Comparison of ENCODE assay signal across 8 cellular contexts in the genomic region with DNA sequence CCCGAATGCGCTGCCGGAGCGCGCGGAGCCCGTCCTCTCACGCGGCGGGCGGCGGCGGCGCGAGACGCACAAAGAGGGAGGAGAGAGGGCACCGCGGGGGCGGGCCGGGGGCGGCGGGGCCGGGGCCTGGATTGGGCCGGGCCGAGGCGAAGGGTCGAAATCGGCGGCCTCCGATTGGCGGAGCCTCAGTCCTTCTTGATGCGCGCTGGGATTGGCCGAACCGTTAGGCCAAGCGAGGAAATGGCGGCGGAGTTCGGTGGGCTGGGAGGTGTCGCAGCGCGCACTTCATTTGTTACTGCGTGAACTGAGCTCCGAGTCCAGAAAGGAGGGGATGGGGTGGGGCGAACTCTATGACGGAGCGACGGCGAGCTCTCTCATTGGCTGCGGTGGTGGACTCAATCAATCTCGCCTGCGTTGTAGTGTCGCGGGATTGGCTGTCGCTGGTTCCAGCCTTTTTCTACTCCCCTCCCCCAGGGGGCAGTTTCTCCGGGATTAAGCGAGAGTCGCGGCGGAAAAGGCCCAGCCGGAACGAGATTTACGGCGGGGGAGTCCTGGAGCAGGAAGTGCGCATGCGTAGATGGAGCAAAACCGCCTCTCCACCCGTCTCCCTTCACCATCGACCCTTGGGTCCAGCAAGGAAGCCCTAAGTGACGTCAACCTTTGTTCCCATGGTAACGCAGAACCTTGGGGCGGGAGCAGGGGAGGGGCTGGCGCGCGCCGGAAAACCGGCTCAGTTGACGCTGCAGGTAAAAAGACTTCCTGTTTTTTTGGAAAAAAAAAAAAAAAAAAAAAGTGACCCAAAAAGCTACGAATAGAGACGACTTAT. TPM values are rescaled to one million over a fixed set of nuclear protein-coding genes. Genes with fewer than 3 reads are reported as not detected.
DNase-seq lines count a peak whose midpoint lies in the region; ATAC-seq and TF ChIP-seq lines count a peak whose summit lies in the region.

A gene with protein sequence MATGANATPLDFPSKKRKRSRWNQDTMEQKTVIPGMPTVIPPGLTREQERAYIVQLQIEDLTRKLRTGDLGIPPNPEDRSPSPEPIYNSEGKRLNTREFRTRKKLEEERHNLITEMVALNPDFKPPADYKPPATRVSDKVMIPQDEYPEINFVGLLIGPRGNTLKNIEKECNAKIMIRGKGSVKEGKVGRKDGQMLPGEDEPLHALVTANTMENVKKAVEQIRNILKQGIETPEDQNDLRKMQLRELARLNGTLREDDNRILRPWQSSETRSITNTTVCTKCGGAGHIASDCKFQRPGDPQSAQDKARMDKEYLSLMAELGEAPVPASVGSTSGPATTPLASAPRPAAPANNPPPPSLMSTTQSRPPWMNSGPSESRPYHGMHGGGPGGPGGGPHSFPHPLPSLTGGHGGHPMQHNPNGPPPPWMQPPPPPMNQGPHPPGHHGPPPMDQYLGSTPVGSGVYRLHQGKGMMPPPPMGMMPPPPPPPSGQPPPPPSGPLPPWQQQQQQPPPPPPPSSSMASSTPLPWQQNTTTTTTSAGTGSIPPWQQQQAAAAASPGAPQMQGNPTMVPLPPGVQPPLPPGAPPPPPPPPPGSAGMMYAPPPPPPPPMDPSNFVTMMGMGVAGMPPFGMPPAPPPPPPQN (minus strand): TSS at position 70 of the 826 bp plus-strand sequence. CDS start 150 bp downstream, outside the sequence.

- H2AFZ ChIP-seq in GM23338 (no peak within 1 kb of the TSS), fibroblast of lung (ENCODE audit: low read length) (peak within 1 kb of the TSS; percentile 57)

- no peaks in the 10 kb centered on the region; the same call in 2 of the 3 replicates for H3K9me3 Mint-ChIP-seq in GM23338
- peaks cover 0 to 17% (median 0%) of the 10 kb centered on the region in 11 donors for H3K9me3 Mint-ChIP-seq in naive thymus-derived CD4-positive, alpha-beta T cell
- no peaks in the 10 kb centered on the region for H3K9me3 Mint-ChIP-seq in stimulated activated naive B cell treated with anti-CD40 and anti-IgM and Interleukin-4, amounts not matched to agents 10 μg/mL and 1 μg/mL and 100 μg/mL, for 72 hours

- no peaks in the 10 kb centered on the region for H3K9me2 ChIP-seq in GM23338 (ENCODE audit: insufficient read depth)

- peaks cover 17% of the 10 kb centered on the region for H3K27me3 Mint-ChIP-seq in GM23338 (ENCODE audit: insufficient read depth, low read depth, poor library complexity)
- peaks cover 0 to 5% (median 0%) of the 10 kb centered on the region in 5 donors for H3K27me3 Mint-ChIP-seq in naive thymus-derived CD4-positive, alpha-beta T cell
- no peaks in the 10 kb centered on the region for H3K27me3 Mint-ChIP-seq in stimulated activated naive B cell treated with anti-CD40 and anti-IgM and Interleukin-4, amounts not matched to agents 10 μg/mL and 1 μg/mL and 100 μg/mL, for 72 hours

- peak within 1 kb of the TSS; percentile 94 for H3K4me3 Mint-ChIP-seq in GM23338
- H3K4me3 Mint-ChIP-seq in naive thymus-derived CD4-positive, alpha-beta T cell = peak within 1 kb of the TSS; percentile 90 to 97 (median 94)
- H3K4me3 Mint-ChIP-seq in stimulated activated naive B cell treated with anti-CD40 and anti-IgM and Interleukin-4, amounts not matched to agents 10 μg/mL and 1 μg/mL and 100 μg/mL, for 72 hours = peak within 1 kb of the TSS; percentile 93 to 94

- H4K20me1 ChIP-seq in GM23338 (replicated peaks; ENCODE audit: insufficient read depth) = peaks cover 36% of the 10 kb centered on the region
- peaks cover 2% of the 10 kb centered on the region for H4K20me1 ChIP-seq in fibroblast of lung (ENCODE audit: control insufficient read depth, extremely low read depth, insufficient read depth, low read length)

- peaks cover 12% of the 10 kb centered on the region for H3K4me1 ChIP-seq in GM23338 (ENCODE audit: insufficient read depth)
- peaks cover 10% of the 10 kb centered on the region for H3K4me1 ChIP-seq in fibroblast of lung (ENCODE audit: control insufficient read depth, extremely low read depth, insufficient read depth, low read length)
- peaks cover 48 to 52% of the 10 kb centered on the region in 2 donors for H3K4me1 ChIP-seq in naive thymus-derived CD4-positive, alpha-beta T cell (ENCODE audit: control insufficient read depth in 2 of 2, insufficient read depth in 2 of 2, low read length in 2 of 2)

- H3K79me2 ChIP-seq in GM23338 (replicated peaks; ENCODE audit: insufficient read depth) = peaks cover 47% of the 10 kb centered on the region
- H3K79me2 ChIP-seq in fibroblast of lung (ENCODE audit: control insufficient read depth, insufficient read depth, low read length) = peaks cover 37% of the 10 kb centered on the region

- peak within 1 kb of the TSS; percentile 99 for H3K27ac Mint-ChIP-seq in GM23338
- peak within 1 kb of the TSS; percentile 98 to 100 (median 99) for H3K27ac Mint-ChIP-seq in naive thymus-derived CD4-positive, alpha-beta T cell
- H3K27ac Mint-ChIP-seq in stimulated activated naive B cell treated with anti-CD40 and anti-IgM and Interleukin-4, amounts not matched to agents 10 μg/mL and 1 μg/mL and 100 μg/mL, for 72 hours = peak within 1 kb of the TSS; percentile 99

- intact Hi-C loops in naive thymus-derived CD4-positive, alpha-beta T cell (cut with micrococcal nuclease) = loop anchor here (1.0 to 10.0 kb wide), 18 partner anchors 9 to 792 kb away; partner anchors contain the start of genes ATG2A (in 2 of the 2), EHD1 (in 2 of the 2), MAP4K2 (in 2 of the 2) and MEN1 (in 2 of the 2)

- H3K36me3 Mint-ChIP-seq in GM23338 (ENCODE audit: low read depth) = peaks cover 39% of the 10 kb centered on the region
- H3K36me3 Mint-ChIP-seq in naive thymus-derived CD4-positive, alpha-beta T cell = peaks cover 13 to 38% (median 35%) of the 10 kb centered on the region in 5 donors
- H3K36me3 Mint-ChIP-seq in stimulated activated naive B cell treated with anti-CD40 and anti-IgM and Interleukin-4, amounts not matched to agents 10 μg/mL and 1 μg/mL and 100 μg/mL, for 72 hours = peaks cover 36 to 44% of the 10 kb centered on the region in 2 donors

- DNase-seq in Daoy (ENCODE audit: low read depth) = peak; percentile 100
- DNase-seq in GM23338 (ENCODE audit: low spot score) = peak; percentile 100
- DNase-seq in LHCN-M2 (ENCODE audit: low read depth) = peak; percentile 100
- peak; percentile 100 for DNase-seq in RPMI8226
- peak; percentile 95 to 98 for DNase-seq in activated T-helper 1 cell treated with anti-CD3 and anti-CD28 coated beads, Interleukin-2, amount 50 U/mL, for 16 hours (ENCODE audit: low read depth in 1 of 2, low spot score in 1 of 2)
- DNase-seq in fibroblast of lung (ENCODE audit: low read depth in 2 of 2) = peak; percentile 99 to 100
- DNase-seq in naive thymus-derived CD4-positive, alpha-beta T cell = peak; percentile 86 to 100 (median 100)
- peak; percentile 100 for DNase-seq in stimulated activated naive B cell treated with anti-CD40 and anti-IgM and Interleukin-4, amounts not matched to agents 10 μg/mL and 1 μg/mL and 100 μg/mL, for 72 hours

- TF ChIP-seq CTCF in GM23338 (conservative IDR thresholded peaks at IDR 0.05; ENCODE audit: low read depth in 2 of 2) (peak in 1 of 2 experiments; percentile 3; a peak in 1 of 4 replicates), fibroblast of lung (conservative IDR thresholded peaks at IDR 0.05 in 1 of 2, IDR thresholded peaks at IDR 0.05 in 1 of 2; ENCODE audit: low read depth in 1 of 2, low read length in 2 of 2) (no peak)

- H3K4me3 ChIP-seq in GM23338 (peak within 1 kb of the TSS; percentile 94), fibroblast of lung (replicated peaks in 1 of 4; ENCODE audit: control extremely low read depth in 1 of 4, insufficient read depth in 1 of 4, low read depth in 3 of 4, low read length in 4 of 4) (peak within 1 kb of the TSS; percentile 65 to 81 (median 79))
- peak within 1 kb of the TSS; percentile 94 for H3K4me3 ChIP-seq in naive thymus-derived CD4-positive, alpha-beta T cell (ENCODE audit: low read length)

- H3F3A ChIP-seq in GM23338 (replicated peaks; ENCODE audit: low read depth) = peaks cover 38% of the 10 kb centered on the region

- CTCF ChIA-PET in naive thymus-derived CD4-positive, alpha-beta T cell (lab: Charles Lee) = interaction anchor here (0.5 to 1.6 kb wide), 10 partner anchors 9 to 1339 kb away, joined by 3 to 8 read pairs (median 4); partner anchors contain the start of genes FAU, MEN1, MRPL49 and RASGRP2

- peak; percentile 91 for ATAC-seq in GM23338
- peak; percentile 89 for ATAC-seq in naive thymus-derived CD4-positive, alpha-beta T cell
- ATAC-seq in stimulated activated naive B cell treated with anti-CD40 and anti-IgM and Interleukin-4, amounts not matched to agents 10 μg/mL and 1 μg/mL and 100 μg/mL, for 72 hours (replicated peaks) = peak; percentile 88 to 89

- H3K9me3 ChIP-seq in fibroblast of lung (ENCODE audit: control insufficient read depth, insufficient read depth, low read depth, low read length) = no peaks in the 10 kb centered on the region
- H3K9me3 ChIP-seq in naive thymus-derived CD4-positive, alpha-beta T cell (ENCODE audit: control insufficient read depth in 2 of 3, low read length in 3 of 3) = no peaks in the 10 kb centered on the region

- H3K36me3 ChIP-seq in GM23338 (ENCODE audit: insufficient read depth) (peaks cover 35% of the 10 kb centered on the region), fibroblast of lung (ENCODE audit: control insufficient read depth, insufficient read depth, low read length) (peaks cover 12% of the 10 kb centered on the region)
- peaks cover 25 to 38% (median 33%) of the 10 kb centered on the region in 3 experiments for H3K36me3 ChIP-seq in naive thymus-derived CD4-positive, alpha-beta T cell (ENCODE audit: control insufficient read depth in 2 of 3, insufficient read depth in 3 of 3, low read length in 3 of 3)

- H3K27ac ChIP-seq in GM23338 (ENCODE audit: low read depth) (peak within 1 kb of the TSS; percentile 98), fibroblast of lung (ENCODE audit: insufficient read depth, low read length) (peak within 1 kb of the TSS; percentile 93)
- H3K27ac ChIP-seq in naive thymus-derived CD4-positive, alpha-beta T cell (ENCODE audit: low read depth, low read length) = peak within 1 kb of the TSS; percentile 99

- peak within 1 kb of the TSS; percentile 98 for H3K9ac ChIP-seq in fibroblast of lung (ENCODE audit: insufficient read depth, low read length)

- POLR2A ChIA-PET in naive thymus-derived CD4-positive, alpha-beta T cell (lab: Charles Lee) = interaction anchor here (0.5 to 30.7 kb wide), 50 partner anchors 8 to 1939 kb away, joined by 3 to 1956 read pairs (median 4); partner anchors contain the start of genes ARL2, CCDC85B, CDC42BPG and FAU

- H3K27me3 ChIP-seq in GM23338 (ENCODE audit: insufficient read depth) (no peaks in the 10 kb centered on the region), fibroblast of lung (ENCODE audit: control insufficient read depth, insufficient read depth, low read length) (no peaks in the 10 kb centered on the region)
- H3K27me3 ChIP-seq in naive thymus-derived CD4-positive, alpha-beta T cell (ENCODE audit: control insufficient read depth in 2 of 2, insufficient read depth in 2 of 2, low read length in 2 of 2) = no peaks in the 10 kb centered on the region

- peak within 1 kb of the TSS; percentile 100 for H3K4me2 ChIP-seq in GM23338
- peak within 1 kb of the TSS; percentile 94 for H3K4me2 ChIP-seq in fibroblast of lung (ENCODE audit: extremely low read depth, insufficient read depth, low read length)

- peaks cover 36% of the 10 kb centered on the region for H3K4me1 Mint-ChIP-seq in GM23338
- peaks cover 52 to 72% (median 64%) of the 10 kb centered on the region in 7 donors for H3K4me1 Mint-ChIP-seq in naive thymus-derived CD4-positive, alpha-beta T cell
- H3K4me1 Mint-ChIP-seq in stimulated activated naive B cell treated with anti-CD40 and anti-IgM and Interleukin-4, amounts not matched to agents 10 μg/mL and 1 μg/mL and 100 μg/mL, for 72 hours = peaks cover 21 to 62% of the 10 kb centered on the region in 2 donors

RNA-seq across cellular contexts. Expression of the gene that starts here (rescaled TPM):
- 99.7 and 151 TPM in 2 replicates for total RNA-seq in Daoy (2014; rRNA removed; shearing (Covaris generic))
- 235 and 252 TPM in 2 replicates for total RNA-seq in GM23338 (2014; rRNA removed; shearing (Covaris generic))
- polyA plus RNA-seq in GM23338 (2016; fragmentation: Nextera tagmentation; extraction: Ambion mirVana) (76.9 and 82.9 TPM in 2 replicates), fibroblast of lung (105 and 133 TPM in 2 replicates)
- total RNA-seq in LHCN-M2 (2014; rRNA removed) (124 and 158 TPM in 2 replicates), fibroblast of lung (62.7 and 78.9 TPM in 2 replicates)
- polyA plus RNA-seq in LHCN-M2 (2012) = 116 TPM
- 147 and 153 TPM in 2 replicates for polyA plus RNA-seq in fibroblast of lung (2012)
- 73.2 and 89.6 TPM in 2 replicates for polyA minus RNA-seq in fibroblast of lung (ENCODE audit: low replicate concordance)
- 1,000 to 10,000 TPM in 2 of 5 experiments, 100 to 1,000 TPM in 3; 462 to 1,612 (median 904) TPM for total RNA-seq in naive thymus-derived CD4-positive, alpha-beta T cell
- polyA plus RNA-seq in naive thymus-derived CD4-positive, alpha-beta T cell = 100 to 1,000 TPM; 101 to 155 TPM

Comparison
In these comparisons a context has a peak if more than half of its experiments do, and no peak if none do; other contexts are left out.
1. Peak in every context shown above with its lines: DNase-seq, ATAC-seq, H3K4me3 ChIP-seq and H3K27ac ChIP-seq.